Comparison of ENCODE assay signal across 25 cellular contexts in genomic region chr3:125967156-125967555, GRCh38. TPM values are rescaled to one million over a fixed set of nuclear protein-coding genes. Genes with fewer than 3 reads are reported as not detected.
DNase-seq lines count a peak whose midpoint lies in the region; ATAC-seq lines count a peak whose summit lies in the region.
"Had no signal": no experiment of that assay in that cellular context is flagged by ENCODE, and none has a peak within 500 bp of the region (broad histone marks: within the 10 kb centered on the region; RNA-seq: fewer than 3 reads in every experiment).

No MANE protein-coding gene starts in this region.

- DNase-seq in NCI-H510A treated with DMSO at 0.1 percent for 48 hours (lab: John Stamatoyannopoulos, UW) (peak; percentile 46), NCI-H510A (lab: John Stamatoyannopoulos, UW) (no peak), NCI-H2029 treated with DMSO at 0.1 percent for 48 hours (lab: John Stamatoyannopoulos, UW) (peak; percentile 74), NCI-H774 (lab: John Stamatoyannopoulos, UW) (peak; percentile 1), NCI-H1092 (lab: John Stamatoyannopoulos, UW) (no peak), SK-N-DZ (ENCODE audit: low spot score) (no peak), pons (ENCODE audit: low spot score) (no peak)
- DNase-seq: activated CD4-positive, alpha-beta T cell treated with anti-CD3 and anti-CD28 coated beads for 1 hour; activated CD8-positive, alpha-beta T cell treated with anti-CD3 and anti-CD28 coated beads for 36 hours; colonic mucosa; effector memory CD4-positive, alpha-beta T cell; erythroblast; heart left ventricle; KBM-7; MG63; naive thymus-derived CD8-positive, alpha-beta T cell; NCI-H1694; NCI-H524; retina; RPMI8226; SK-N-SH; T-helper 17 cell had no signal

- no peak for ATAC-seq in HG03520 (IDR thresholded peaks at IDR 0.05; ENCODE audit: unreplicated experiment)
- ATAC-seq: activated CD8-positive, alpha-beta T cell treated with anti-CD3 and anti-CD28 coated beads for 36 hours; activated naive CD4-positive, alpha-beta T cell treated with anti-CD3 and anti-CD28 coated beads, Interleukin-2, amount 50 U/mL, for 72 hours; heart left ventricle; naive thymus-derived CD8-positive, alpha-beta T cell; T-helper 17 cell had no signal

RNA-seq across cellular contexts. Expression of gene ROPN1B, which starts 1.8 kb away (rescaled TPM):
- polyA plus RNA-seq in SK-N-DZ (2014; cell fraction: cytosol; rRNA removed) = not detected in 2 replicates
- polyA plus RNA-seq in SK-N-DZ (2014; cell fraction: nucleus; rRNA removed) = not detected in 2 replicates
- polyA plus RNA-seq: cardiac muscle cell; naive thymus-derived CD8-positive, alpha-beta T cell; SK-N-SH had no signal

Comparison
In these comparisons a context has a peak if more than half of its experiments do, and no peak if none do; other contexts are left out.
1. DNase-seq: peak in NCI-H510A treated with DMSO at 0.1 percent for 48 hours (single experiment), NCI-H2029 treated with DMSO at 0.1 percent for 48 hours (single experiment) and NCI-H774 (single experiment); none in NCI-H510A (single experiment), NCI-H1092 (single experiment), SK-N-DZ (single experiment) and pons (single experiment).